Comparison of ENCODE assay signal across 12 cellular contexts in the genomic region with DNA sequence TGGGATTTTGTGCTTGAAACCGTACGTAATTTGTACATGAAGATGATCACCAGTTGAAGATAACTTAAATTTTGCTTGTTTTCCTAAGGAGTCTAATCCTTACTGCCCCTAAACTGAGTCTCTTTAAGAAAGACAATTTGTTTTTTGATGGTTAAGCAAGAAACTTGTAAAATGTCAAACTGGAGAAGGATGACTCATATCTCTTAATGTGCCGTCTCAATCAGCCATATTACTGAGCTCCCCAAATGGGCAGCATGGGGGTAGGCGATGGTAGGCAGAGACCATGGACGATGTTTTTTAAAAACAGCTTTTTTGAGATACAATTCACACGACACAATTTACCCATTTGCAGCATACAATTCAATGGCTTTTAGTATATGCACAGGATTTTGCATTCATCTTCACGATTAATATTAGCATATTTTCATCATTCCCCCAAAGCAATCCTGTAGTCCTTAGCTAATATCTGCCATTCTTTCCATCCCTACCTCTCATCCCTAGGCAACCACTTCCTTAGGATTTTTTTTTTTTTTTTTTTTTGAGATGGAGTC. TPM values are rescaled to one million over a fixed set of nuclear protein-coding genes. Genes with fewer than 3 reads are reported as not detected.
DNase-seq lines count a peak whose midpoint lies in the region; ATAC-seq and TF ChIP-seq lines count a peak whose summit lies in the region.
"Had no signal": no experiment of that assay in that cellular context is flagged by ENCODE, and none has a peak within 500 bp of the region (broad histone marks: within the 10 kb centered on the region; RNA-seq: fewer than 3 reads in every experiment).

No MANE protein-coding gene starts in this region.

- no peaks in the 10 kb centered on the region for H3F3A ChIP-seq in PC-3 (ENCODE audit: low read length, unreplicated experiment)

- no peaks in the 10 kb centered on the region for H4K20me1 ChIP-seq in PC-3 (ENCODE audit: low read length)

- H3K27me3 Mint-ChIP-seq in activated CD8-positive, alpha-beta memory T cell treated with anti-CD3 and anti-CD28 coated beads, Interleukin-2, amount 10 ng/mL, durations not matched to agents 7 days and 5 days: no peaks in the 10 kb centered on the region
- H3K27me3 Mint-ChIP-seq in endothelial cell (ENCODE audit: unreplicated experiment): peaks cover 2% of the 10 kb centered on the region
- no peaks in the 10 kb centered on the region for H3K27me3 Mint-ChIP-seq in stimulated activated naive CD8-positive, alpha-beta T cell treated with anti-CD3 and anti-CD28 coated beads, Interleukin-15, amount 100 ng/mL, for 72 hours

- H3K4me3 Mint-ChIP-seq in activated CD8-positive, alpha-beta memory T cell treated with anti-CD3 and anti-CD28 coated beads, Interleukin-2, amount 10 ng/mL, durations not matched to agents 7 days and 5 days: peak overlapping the region; percentile 70
- peak overlapping the region; percentile 0 for H3K4me3 Mint-ChIP-seq in endothelial cell (ENCODE audit: unreplicated experiment)
- H3K4me3 Mint-ChIP-seq in stimulated activated naive CD8-positive, alpha-beta T cell treated with anti-CD3 and anti-CD28 coated beads, Interleukin-15, amount 100 ng/mL, for 72 hours: peak overlapping the region; percentile 44 to 50

- no peaks in the 10 kb centered on the region for H3K9me2 ChIP-seq in PC-3 (replicated peaks; ENCODE audit: low read length)

- H3K9ac ChIP-seq in PC-3 (ENCODE audit: low read length): no peak overlapping the region
- H3K9ac ChIP-seq: KMS-11 had no signal

- no peaks in the 10 kb centered on the region for H3K9me3 ChIP-seq in PC-3 (ENCODE audit: low read length)
- H3K9me3 ChIP-seq: prostate gland had no signal

- intact Hi-C loops in PC-3 (cut with micrococcal nuclease): no loop called here

- H2AFZ ChIP-seq in PC-3 (ENCODE audit: low read length): no peak overlapping the region

- H3K27ac ChIP-seq in PC-3 (ENCODE audit: low read length): no peak overlapping the region
- H3K27ac ChIP-seq: KMS-11, prostate gland had no signal

- H3K4me2 ChIP-seq in PC-3 (ENCODE audit: low read length): no peak overlapping the region
- H3K4me2 ChIP-seq: KMS-11 had no signal

- POLR2A ChIA-PET in PC-3 (lab: Charles Lee; ENCODE audit: unreplicated experiment): no interaction called here

- peak overlapping the region; percentile 86 for H3K27ac Mint-ChIP-seq in activated CD8-positive, alpha-beta memory T cell treated with anti-CD3 and anti-CD28 coated beads, Interleukin-2, amount 10 ng/mL, durations not matched to agents 7 days and 5 days
- H3K27ac Mint-ChIP-seq in endothelial cell (ENCODE audit: unreplicated experiment): peak overlapping the region; percentile 62
- H3K27ac Mint-ChIP-seq in stimulated activated naive CD8-positive, alpha-beta T cell treated with anti-CD3 and anti-CD28 coated beads, Interleukin-15, amount 100 ng/mL, for 72 hours: peak overlapping the region in 1 of 2 donors; percentile 28

- 0 out of 2 replicates have a peak, but pooled peaks cover 8% of the 10 kb centered on the region for H3K4me1 ChIP-seq in PC-3 (ENCODE audit: insufficient read depth, low read length)
- H3K4me1 ChIP-seq: prostate gland had no signal

- no peak for ATAC-seq in activated CD8-positive, alpha-beta memory T cell treated with anti-CD3 and anti-CD28 coated beads, Interleukin-2, amount 10 ng/mL, durations not matched to agents 7 days and 5 days
- ATAC-seq in PC-3 (peak; percentile 33; the same call in 1 of the 2 replicates), GM19328 (IDR thresholded peaks at IDR 0.05; ENCODE audit: unreplicated experiment) (no peak)
- ATAC-seq in stimulated activated naive CD8-positive, alpha-beta T cell treated with anti-CD3 and anti-CD28 coated beads, Interleukin-15, amount 100 ng/mL, for 72 hours: no peak

- no peaks in the 10 kb centered on the region for H3K9me3 Mint-ChIP-seq in activated CD8-positive, alpha-beta memory T cell treated with anti-CD3 and anti-CD28 coated beads, Interleukin-2, amount 10 ng/mL, durations not matched to agents 7 days and 5 days (ENCODE audit: low read depth)
- H3K9me3 Mint-ChIP-seq in endothelial cell (ENCODE audit: unreplicated experiment): no peaks in the 10 kb centered on the region
- no peaks in the 10 kb centered on the region for H3K9me3 Mint-ChIP-seq in stimulated activated naive CD8-positive, alpha-beta T cell treated with anti-CD3 and anti-CD28 coated beads, Interleukin-15, amount 100 ng/mL, for 72 hours

- peaks cover 6% of the 10 kb centered on the region for H3K79me2 ChIP-seq in PC-3 (ENCODE audit: low read length)

- no peaks in the 10 kb centered on the region for H3K27me3 ChIP-seq in PC-3 (ENCODE audit: low read length)

- no TSS peak for BruUV-seq in PC-3 (replicated peaks; lab: Mats Ljungman, UMichigan)

- peaks cover 8% of the 10 kb centered on the region for H3K36me3 Mint-ChIP-seq in activated CD8-positive, alpha-beta memory T cell treated with anti-CD3 and anti-CD28 coated beads, Interleukin-2, amount 10 ng/mL, durations not matched to agents 7 days and 5 days
- H3K36me3 Mint-ChIP-seq in endothelial cell (ENCODE audit: low read depth, unreplicated experiment): no peaks in the 10 kb centered on the region

- DNase-seq in activated CD8-positive, alpha-beta memory T cell treated with anti-CD3 and anti-CD28 coated beads, Interleukin-2, amount 10 ng/mL, durations not matched to agents 7 days and 5 days: no peak
- DNase-seq in activated CD8-positive, alpha-beta memory T cell treated with anti-CD3 and anti-CD28 coated beads, Interleukin-2, amount 50 U/mL, for 4 hours: no peak
- DNase-seq in PC-3 (peak; percentile 7), endothelial cell (ENCODE audit: low spot score) (no peak), NCI-H2196 treated with DMSO at 0.1 percent for 48 hours (lab: John Stamatoyannopoulos, UW; ENCODE audit: unreplicated experiment) (no peak), NCI-H1417 (lab: John Stamatoyannopoulos, UW) (no peak)
- DNase-seq in stimulated activated naive CD8-positive, alpha-beta T cell treated with anti-CD3 and anti-CD28 coated beads, Interleukin-15, amount 100 ng/mL, for 72 hours: no peak
- DNase-seq: kidney glomerular epithelial cell, NCI-H345 had no signal

- TF ChIP-seq CTCF in PC-3 (conservative IDR thresholded peaks at IDR 0.05; ENCODE audit: low read depth, low read length): no peak
- no peak for TF ChIP-seq CTCF in endothelial cell (IDR thresholded peaks at IDR 0.05; ENCODE audit: unreplicated experiment)

- H3K4me3 ChIP-seq in PC-3 (ENCODE audit: low read length): no peak overlapping the region
- H3K4me3 ChIP-seq: prostate gland had no signal

- CTCF ChIA-PET in activated CD8-positive, alpha-beta memory T cell treated with anti-CD3 and anti-CD28 coated beads, Interleukin-2, amount 10 ng/mL, durations not matched to agents 7 days and 5 days (lab: Charles Lee): interaction anchor here (0.7 to 3.2 kb wide), 14 partner anchors 10 to 821 kb away, joined by 3 to 46 read pairs (median 4); a partner anchor contains a TSS
- CTCF ChIA-PET in PC-3 (lab: Charles Lee): no interaction called here

- no peaks in the 10 kb centered on the region for H3K36me3 ChIP-seq in PC-3 (ENCODE audit: low read depth, low read length)
- H3K36me3 ChIP-seq: prostate gland had no signal

- H3K4me1 Mint-ChIP-seq in activated CD8-positive, alpha-beta memory T cell treated with anti-CD3 and anti-CD28 coated beads, Interleukin-2, amount 10 ng/mL, durations not matched to agents 7 days and 5 days: peaks cover 70% of the 10 kb centered on the region
- H3K4me1 Mint-ChIP-seq in endothelial cell (ENCODE audit: unreplicated experiment): peaks cover 43% of the 10 kb centered on the region
- H3K4me1 Mint-ChIP-seq in stimulated activated naive CD8-positive, alpha-beta T cell treated with anti-CD3 and anti-CD28 coated beads, Interleukin-15, amount 100 ng/mL, for 72 hours: peaks cover 67% of the 10 kb centered on the region

RNA-seq across cellular contexts. Expression of a gene that starts 14.3 kb away (rescaled TPM):
- 10 to 100 TPM; 12.6 to 38.9 TPM for total RNA-seq in activated CD8-positive, alpha-beta memory T cell treated with anti-CD3 and anti-CD28 coated beads, Interleukin-2, amount 10 ng/mL, durations not matched to agents 7 days and 5 days
- total RNA-seq in PC-3 (2014; rRNA removed) (6.2 and 11.7 TPM in 2 replicates), endothelial cell (ENCODE audit: unreplicated experiment) (81.5 TPM)

Comparison
In these comparisons a context has a peak if more than half of its experiments do, and no peak if none do; other contexts are left out.
1. H3K4me3 Mint-ChIP-seq: peak in every context shown above with its lines; median percentile 70 in activated CD8-positive, alpha-beta memory T cell treated with anti-CD3 and anti-CD28 coated beads, Interleukin-2, amount 10 ng/mL, durations not matched to agents 7 days and 5 days; 47 in stimulated activated naive CD8-positive, alpha-beta T cell treated with anti-CD3 and anti-CD28 coated beads, Interleukin-15, amount 100 ng/mL, for 72 hours; 0 in endothelial cell.